8 cellular contexts compared by ENCODE assay signal in genomic region chr17:4364622-4365041, GRCh38. TPM values are rescaled to one million over a fixed set of nuclear protein-coding genes. Genes with fewer than 3 reads are reported as not detected.
DNase-seq lines count a peak whose midpoint lies in the region; ATAC-seq and TF ChIP-seq lines count a peak whose summit lies in the region.

No MANE protein-coding gene starts in this region.

- ATAC-seq in naive B cell (ENCODE audit: low read depth in 2 of 2): no peak
- no peak for ATAC-seq in HG03354 (IDR thresholded peaks at IDR 0.05; ENCODE audit: poor library complexity, severe bottlenecking, unreplicated experiment)

- H3K27me3 Mint-ChIP-seq in naive B cell: no peaks in the 10 kb centered on the region

- DNase-seq in AG09309 (ENCODE audit: low read depth) (no peak), coronary artery (ENCODE audit: low spot score) (no peak), naive B cell (no peak), COR-L47 (lab: John Stamatoyannopoulos, UW) (no peak), SK-N-DZ (ENCODE audit: low spot score) (no peak), NCI-H1436 treated with DMSO at 0.1 percent for 48 hours (lab: John Stamatoyannopoulos, UW) (no peak)

- peaks cover 22% of the 10 kb centered on the region for H3K36me3 ChIP-seq in KOPT-K1 (ENCODE audit: insufficient read depth, low read length)

- H3K4me1 Mint-ChIP-seq in naive B cell: peaks cover 26 to 48% (median 36%) of the 10 kb centered on the region in 3 donors

- H3K27ac Mint-ChIP-seq in naive B cell: peak overlapping the region; percentile 90 to 97 (median 96)

- H3K27ac ChIP-seq in KOPT-K1 (ENCODE audit: low read depth, low read length, poor library complexity, severe bottlenecking) (peak overlapping the region; percentile 88), coronary artery (peak overlapping the region; percentile 91 to 97)

- peak overlapping the region; percentile 54 for H3K4me3 ChIP-seq in AG09309 (ENCODE audit: control insufficient read depth, low read depth, low read length)
- H3K4me3 ChIP-seq in coronary artery: peak overlapping the region; percentile 96

- no peaks in the 10 kb centered on the region for H3K36me3 Mint-ChIP-seq in naive B cell

- H3K9me3 ChIP-seq in KOPT-K1 (ENCODE audit: insufficient read depth, low read length, poor library complexity, severe bottlenecking): no peaks in the 10 kb centered on the region

- TF ChIP-seq CTCF in AG09309 (IDR thresholded peaks at IDR 0.05; ENCODE audit: control insufficient read depth, insufficient read depth, low read depth, low read length, missing control alignments): no peak
- no peak for TF ChIP-seq CTCF in coronary artery (IDR thresholded peaks at IDR 0.05)

- peak overlapping the region; percentile 87 to 99 (median 97) for H3K4me3 Mint-ChIP-seq in naive B cell

- H3K9me3 Mint-ChIP-seq in naive B cell: no peaks in the 10 kb centered on the region

RNA-seq across cellular contexts. Expression of gene UBE2G1, which starts 1.8 kb away (rescaled TPM):
- 10 to 100 TPM; 50.7 to 87.5 (median 59.0) TPM for polyA plus RNA-seq in naive B cell (ENCODE audit: low read depth in 6 of 6)
- polyA plus RNA-seq in SK-N-DZ (2014; cell fraction: cytosol; rRNA removed): 89.3 and 113 TPM in 2 replicates
- polyA plus RNA-seq in SK-N-DZ (2014; cell fraction: nucleus; rRNA removed): 42.8 and 63.0 TPM in 2 replicates
